Comparison of ENCODE assay signal across 8 cellular contexts in genomic region chr1:44571712-44572571, GRCh38.
A peak's percentile ranks its signal among the peaks of the same experiment; 100 is the strongest.
DNase-seq lines count a peak whose midpoint lies in the region; ATAC-seq and TF ChIP-seq lines count a peak whose summit lies in the region.

No MANE protein-coding gene starts in this region.

- H3K4me3 ChIP-seq in cardiac fibroblast (replicated peaks in 1 of 2; ENCODE audit: low read depth in 2 of 2, low read length in 2 of 2): no peak overlapping the region

- H3K9me3 Mint-ChIP-seq in nephron: no peaks in the 10 kb centered on the region

- no peaks in the 10 kb centered on the region for H3K4me1 Mint-ChIP-seq in nephron

- peaks cover 42% of the 10 kb centered on the region for H3K27me3 Mint-ChIP-seq in nephron (ENCODE audit: low read depth)

- H3K27ac Mint-ChIP-seq in nephron: no peak overlapping the region

- TF ChIP-seq CTCF in cardiac fibroblast (IDR thresholded peaks at IDR 0.05; ENCODE audit: low read depth, low read length) (peak; percentile 33), nephron (IDR thresholded peaks at IDR 0.05; ENCODE audit: unreplicated experiment in 3 of 3) (peak in 2 of 3 experiments; percentile 22 to 45)

- no peak overlapping the region for H3K4me3 Mint-ChIP-seq in nephron

- H3K36me3 Mint-ChIP-seq in nephron (ENCODE audit: low read depth): no peaks in the 10 kb centered on the region

- DNase-seq in activated T-cell treated with anti-CD3 and anti-CD28 coated beads, Interleukin-2, amount 50 U/mL, for 48 hours: peak; percentile 22 to 24
- no peak for DNase-seq in activated T-cell treated with anti-CD3 and anti-CD28 coated beads for 4 hours
- peak; percentile 18 for DNase-seq in M059J (ENCODE audit: low read depth)
- peak in 1 of 2 donors; percentile 24 for DNase-seq in cardiac fibroblast (ENCODE audit: low read depth in 2 of 2)
- no peak for DNase-seq in T1000 (lab: John Stamatoyannopoulos, UW)
- DNase-seq in COR-L47 (lab: John Stamatoyannopoulos, UW): no peak

- ATAC-seq in HG03039 (IDR thresholded peaks at IDR 0.05; ENCODE audit: unreplicated experiment): no peak

Comparison
In these comparisons a context has a peak if more than half of its experiments do, and no peak if none do; other contexts are left out.
1. DNase-seq: peak in activated T-cell treated with anti-CD3 and anti-CD28 coated beads, Interleukin-2, amount 50 U/mL, for 48 hours (2 of 2) and M059J (single experiment); none in activated T-cell treated with anti-CD3 and anti-CD28 coated beads for 4 hours (single experiment), T1000 (single experiment) and COR-L47 (single experiment).